8 cellular contexts compared by ENCODE assay signal in the genomic region with DNA sequence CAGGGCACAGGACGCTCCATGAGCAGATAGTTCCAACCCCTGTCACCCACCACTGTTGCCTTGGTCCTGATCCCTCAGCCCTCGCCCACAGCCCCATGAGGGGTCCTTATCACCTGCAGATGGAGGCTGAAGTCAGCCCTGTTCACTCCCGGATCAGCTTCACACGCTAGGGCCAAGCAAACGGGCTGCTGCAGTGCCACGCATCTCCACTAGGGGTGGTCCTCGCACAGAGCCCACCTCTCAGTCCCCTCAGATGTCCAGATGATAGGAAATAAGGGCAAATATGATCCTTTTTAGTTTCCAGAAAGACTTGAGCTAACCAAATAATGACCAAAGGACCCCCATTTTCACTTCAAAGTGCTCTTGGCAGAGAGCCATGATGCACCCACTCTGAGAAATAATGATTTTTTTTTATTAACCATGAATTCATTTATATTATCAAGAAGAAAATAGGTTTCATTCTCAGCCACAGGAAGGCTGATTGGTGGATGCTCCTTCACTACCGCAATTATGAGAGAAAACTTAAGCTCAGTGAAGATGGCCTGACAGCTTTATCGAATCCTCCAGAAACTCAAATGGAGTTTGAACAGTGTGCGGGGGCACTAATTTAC.
DNase-seq lines count a peak whose midpoint lies in the region; ATAC-seq lines count a peak whose summit lies in the region.

No MANE protein-coding gene starts in this region.

- peak; percentile 85 for ATAC-seq in GM21786 (IDR thresholded peaks at IDR 0.05; ENCODE audit: unreplicated experiment)

- DNase-seq in NCI-H1417 (lab: John Stamatoyannopoulos, UW), result peak in 2 of 3 experiments; percentile 10 to 38
- no peak for DNase-seq in NCI-H1417 treated with DMSO at 0.1 percent for 48 hours (lab: John Stamatoyannopoulos, UW)
- DNase-seq in NCI-H146 (lab: John Stamatoyannopoulos, UW), result peak; percentile 36
- DNase-seq in dermis blood vessel endothelial cell, result peak; percentile 72
- peak; percentile 1 to 10 (median 4) for DNase-seq in stimulated activated CD4-positive, alpha-beta T cell treated with anti-CD3 and anti-CD28 coated beads, TNF-alpha, amount 100 ng/mL, for 48 hours (ENCODE audit: low read depth in 3 of 3)
- DNase-seq in activated CD4-positive, CD25-positive, alpha-beta regulatory T cell treated with anti-CD3 and anti-CD28 coated beads, Interleukin-2, amount 50 U/mL, for 72 hours, result no peak
- DNase-seq in T-helper 9 cell, result no peak

Comparison
In these comparisons a context has a peak if more than half of its experiments do, and no peak if none do; other contexts are left out.
1. DNase-seq: peak in NCI-H1417 (2 of 3), NCI-H146 (single experiment), dermis blood vessel endothelial cell (single experiment) and stimulated activated CD4-positive, alpha-beta T cell treated with anti-CD3 and anti-CD28 coated beads, TNF-alpha, amount 100 ng/mL, for 48 hours (3 of 3); none in NCI-H1417 treated with DMSO at 0.1 percent for 48 hours (single experiment), activated CD4-positive, CD25-positive, alpha-beta regulatory T cell treated with anti-CD3 and anti-CD28 coated beads, Interleukin-2, amount 50 U/mL, for 72 hours (single experiment) and T-helper 9 cell (single experiment).